Comparison of ENCODE assay signal across 1 cellular context in genomic region chr4:182320092-182320491, GRCh38.
TF ChIP-seq lines count a peak whose summit lies in the region.

No MANE protein-coding gene starts in this region.

TF ChIP-seq in WTC11, 78 proteins besides CTCF, POLR2A, EP300 and RAD21 (continued from another document):
- no peak for TF ChIP-seq SP1 (CRISPR knock-in tag; conservative IDR thresholded peaks at IDR 0.05)
- no peak for TF ChIP-seq FOXJ3 (CRISPR knock-in tag; IDR thresholded peaks at IDR 0.05; ENCODE audit: borderline replicate concordance)
- TF ChIP-seq ZNF219 (CRISPR knock-in tag; IDR thresholded peaks at IDR 0.05; ENCODE audit: borderline replicate concordance), result no peak
- no peak for TF ChIP-seq ETV6 (CRISPR knock-in tag; IDR thresholded peaks at IDR 0.05)
- TF ChIP-seq OVOL2 (CRISPR knock-in tag; IDR thresholded peaks at IDR 0.05; ENCODE audit: borderline replicate concordance), result no peak
- no peak for TF ChIP-seq ERG (CRISPR knock-in tag; IDR thresholded peaks at IDR 0.05)
- no peak for TF ChIP-seq MXD4 (CRISPR knock-in tag; IDR thresholded peaks at IDR 0.05; ENCODE audit: borderline replicate concordance)
- no peak for TF ChIP-seq HMGA2 (CRISPR knock-in tag; IDR thresholded peaks at IDR 0.05)
- no peak for TF ChIP-seq ZNF423 (CRISPR knock-in tag; IDR thresholded peaks at IDR 0.05)
- no peak for TF ChIP-seq ZNF121 (CRISPR knock-in tag; IDR thresholded peaks at IDR 0.05)
- no peak for TF ChIP-seq NFE2L1 (CRISPR knock-in tag; IDR thresholded peaks at IDR 0.05)
- TF ChIP-seq EMX1 (CRISPR knock-in tag; IDR thresholded peaks at IDR 0.05), result no peak
- no peak for TF ChIP-seq MLX (CRISPR knock-in tag; IDR thresholded peaks at IDR 0.05)
